23 cellular contexts compared by ENCODE assay signal in genomic region chr5:83034036-83034435, GRCh38. TPM values are rescaled to one million over a fixed set of nuclear protein-coding genes. Genes with fewer than 3 reads are reported as not detected.
DNase-seq lines count a peak whose midpoint lies in the region; ATAC-seq and TF ChIP-seq lines count a peak whose summit lies in the region.
"Had no signal": no experiment of that assay in that cellular context is flagged by ENCODE, and none has a peak within 500 bp of the region (broad histone marks: within the 10 kb centered on the region; RNA-seq: fewer than 3 reads in every experiment).

No MANE protein-coding gene starts in this region.

- H3K79me2 ChIP-seq in smooth muscle cell (ENCODE audit: low read depth) = no peaks in the 10 kb centered on the region
- no peaks in the 10 kb centered on the region for H3K79me2 ChIP-seq in PC-3 (ENCODE audit: low read length)

- H3K4me2 ChIP-seq in smooth muscle cell = peak overlapping the region; percentile 32
- H3K4me2 ChIP-seq in PC-3 (ENCODE audit: low read length) = no peak overlapping the region

- H3K4me3 ChIP-seq in smooth muscle cell (no peak overlapping the region), PC-3 (ENCODE audit: low read length) (no peak overlapping the region)
- H3K4me3 ChIP-seq: ascending aorta, stomach had no signal

- POLR2A ChIA-PET in PC-3 (lab: Charles Lee; ENCODE audit: unreplicated experiment) = interaction anchor here (0.6 kb wide), 1 partner anchor 647 kb away, joined by 8 read pairs; no protein-coding TSS in a partner anchor

- ATAC-seq in PC-3 (no peak), GM21381 (IDR thresholded peaks at IDR 0.05; ENCODE audit: unreplicated experiment) (no peak)
- ATAC-seq: activated naive CD4-positive, alpha-beta T cell treated with anti-CD3 and anti-CD28 coated beads, Interleukin-2, amount 50 U/mL, for 72 hours; sciatic nerve had no signal

- no peaks in the 10 kb centered on the region for H3K9me3 Mint-ChIP-seq in brain
- no peaks in the 10 kb centered on the region for H3K9me3 Mint-ChIP-seq in nephron progenitor cell
- H3K9me3 Mint-ChIP-seq: activated CD4-positive, alpha-beta memory T cell treated with anti-CD3 and anti-CD28 coated beads for 36 hours; activated naive CD4-positive, alpha-beta T cell treated with anti-CD3 and anti-CD28 coated beads, Interleukin-2, amount 50 U/mL, for 72 hours; activated T-helper 2 cell treated with anti-CD3 and anti-CD28 coated beads, Interferon-gamma antibody, Interleukin-2, Interleukin-4, amounts not matched to agents 10 μg/mL and 5 μg/mL and 100 μg/mL, durations not matched to agents 14 hours and 24 hours and 36 hours; central memory CD8-positive, alpha-beta T cell; type B pancreatic cell had no signal

- H3K4me1 Mint-ChIP-seq in brain = peaks cover 61% of the 10 kb centered on the region
- peaks cover 40% of the 10 kb centered on the region for H3K4me1 Mint-ChIP-seq in nephron progenitor cell
- H3K4me1 Mint-ChIP-seq: central memory CD8-positive, alpha-beta T cell had no signal

- intact Hi-C loops in PC-3 (cut with micrococcal nuclease) = no loop called here

- BruUV-seq in PC-3 (replicated peaks; lab: Mats Ljungman, UMichigan) = no TSS peak

- no peaks in the 10 kb centered on the region for H3K9me3 ChIP-seq in smooth muscle cell (replicated peaks; ENCODE audit: low read depth)
- no peaks in the 10 kb centered on the region for H3K9me3 ChIP-seq in PC-3 (ENCODE audit: low read length)
- H3K9me3 ChIP-seq: ascending aorta, stomach had no signal

- H3K36me3 ChIP-seq in smooth muscle cell (ENCODE audit: low read depth) (no peaks in the 10 kb centered on the region), PC-3 (ENCODE audit: low read depth, low read length) (no peaks in the 10 kb centered on the region)
- H3K36me3 ChIP-seq: ascending aorta, stomach had no signal

- H3K4me1 ChIP-seq in smooth muscle cell (ENCODE audit: low read depth) = peaks cover 39% of the 10 kb centered on the region
- no peaks in the 10 kb centered on the region for H3K4me1 ChIP-seq in PC-3 (ENCODE audit: insufficient read depth, low read length)
- H3K4me1 ChIP-seq: ascending aorta had no signal

- H2AFZ ChIP-seq in smooth muscle cell (ENCODE audit: low read depth) = no peak overlapping the region
- H2AFZ ChIP-seq in PC-3 (ENCODE audit: low read length) = no peak overlapping the region

- WGBS in smooth muscle cell (ENCODE audit: low lambda C conversion rate) = 7% methylated on average over 3 of the region's 3 CpGs

- peaks cover 3% of the 10 kb centered on the region for H3K27me3 Mint-ChIP-seq in brain
- peaks cover 7% of the 10 kb centered on the region for H3K27me3 Mint-ChIP-seq in nephron progenitor cell (ENCODE audit: low read depth, poor library complexity)
- H3K27me3 Mint-ChIP-seq: activated CD4-positive, alpha-beta memory T cell treated with anti-CD3 and anti-CD28 coated beads for 36 hours; progenitor cell of endocrine pancreas; type B pancreatic cell had no signal

- peak; percentile 57 to 92 (median 92) for DNase-seq in NCI-H1417 (lab: John Stamatoyannopoulos, UW)
- DNase-seq in NCI-H2227 treated with DMSO at 0.1 percent for 48 hours (lab: John Stamatoyannopoulos, UW) = peak; percentile 74
- DNase-seq in smooth muscle cell (lab: John Stamatoyannopoulos, UW; ENCODE audit: unreplicated experiment) = no peak
- no peak for DNase-seq in nephron progenitor cell
- DNase-seq in PC-3 = no peak
- DNase-seq in NCI-H2196 treated with DMSO at 0.1 percent for 48 hours (lab: John Stamatoyannopoulos, UW; ENCODE audit: unreplicated experiment) = no peak
- DNase-seq: activated CD4-positive, alpha-beta memory T cell treated with anti-CD3 and anti-CD28 coated beads for 36 hours; activated CD4-positive, CD25-positive, alpha-beta regulatory T cell; activated CD8-positive, alpha-beta memory T cell treated with anti-CD3 and anti-CD28 coated beads, Interleukin-2, amount 50 U/mL, for 48 hours; DMS 273 treated with DMSO at 0.1 percent for 48 hours; NCI-H2081 treated with DMSO at 0.1 percent for 48 hours; stomach; T-helper 9 cell had no signal

- H3K27ac Mint-ChIP-seq in brain (peak overlapping the region in 4 of 5 experiments; percentile 38 to 97 (median 93)), nephron progenitor cell (no peak overlapping the region)
- H3K27ac Mint-ChIP-seq: activated CD4-positive, alpha-beta memory T cell treated with anti-CD3 and anti-CD28 coated beads for 36 hours; activated naive CD4-positive, alpha-beta T cell treated with anti-CD3 and anti-CD28 coated beads, Interleukin-2, amount 50 U/mL, for 72 hours; activated T-helper 2 cell treated with anti-CD3 and anti-CD28 coated beads, Interferon-gamma antibody, Interleukin-2, Interleukin-4, amounts not matched to agents 10 μg/mL and 5 μg/mL and 100 μg/mL, durations not matched to agents 14 hours and 24 hours and 36 hours; progenitor cell of endocrine pancreas; type B pancreatic cell had no signal

- H3K4me3 Mint-ChIP-seq in brain = no peak overlapping the region
- H3K4me3 Mint-ChIP-seq in nephron progenitor cell = no peak overlapping the region
- H3K4me3 Mint-ChIP-seq: activated CD4-positive, alpha-beta memory T cell treated with anti-CD3 and anti-CD28 coated beads for 36 hours; central memory CD8-positive, alpha-beta T cell; type B pancreatic cell had no signal

- H3K27me3 ChIP-seq in smooth muscle cell (ENCODE audit: low read depth) (no peaks in the 10 kb centered on the region), PC-3 (ENCODE audit: low read length) (no peaks in the 10 kb centered on the region)
- H3K27me3 ChIP-seq: ascending aorta, stomach had no signal

- CTCF ChIA-PET in PC-3 (lab: Charles Lee) = no interaction called here

- H3K27ac ChIP-seq in smooth muscle cell (ENCODE audit: low read depth) (peak overlapping the region; percentile 0), PC-3 (ENCODE audit: low read length) (no peak overlapping the region)
- H3K27ac ChIP-seq: ascending aorta, C4-2B, stomach had no signal

- no peak for TF ChIP-seq CTCF in brain (conservative IDR thresholded peaks at IDR 0.05)
- no peak for TF ChIP-seq CTCF in smooth muscle cell (IDR thresholded peaks at IDR 0.05; ENCODE audit: borderline replicate concordance, insufficient read depth, poor library complexity, severe bottlenecking)
- no peak for TF ChIP-seq CTCF in nephron progenitor cell (IDR thresholded peaks at IDR 0.05)
- TF ChIP-seq CTCF in PC-3 (conservative IDR thresholded peaks at IDR 0.05; ENCODE audit: low read depth, low read length) = no peak

- no peaks in the 10 kb centered on the region for H4K20me1 ChIP-seq in smooth muscle cell (ENCODE audit: low read depth)
- no peaks in the 10 kb centered on the region for H4K20me1 ChIP-seq in PC-3 (ENCODE audit: low read length)

- H3F3A ChIP-seq in smooth muscle cell (ENCODE audit: low read depth) (no peaks in the 10 kb centered on the region), PC-3 (ENCODE audit: low read length, unreplicated experiment) (no peaks in the 10 kb centered on the region)

- H3K36me3 Mint-ChIP-seq in brain (no peaks in the 10 kb centered on the region), nephron progenitor cell (ENCODE audit: low read depth) (no peaks in the 10 kb centered on the region)
- H3K36me3 Mint-ChIP-seq: activated CD4-positive, alpha-beta memory T cell treated with anti-CD3 and anti-CD28 coated beads for 36 hours; activated naive CD4-positive, alpha-beta T cell treated with anti-CD3 and anti-CD28 coated beads, Interleukin-2, amount 50 U/mL, for 72 hours; type B pancreatic cell had no signal

- H3K9ac ChIP-seq in smooth muscle cell (ENCODE audit: low read depth) (no peak overlapping the region), PC-3 (ENCODE audit: low read length) (no peak overlapping the region)

- H3K9me2 ChIP-seq in PC-3 (replicated peaks; ENCODE audit: low read length) = no peaks in the 10 kb centered on the region

RNA-seq across cellular contexts. Expression of gene TMEM167A, which starts 43.2 kb away (rescaled TPM):
- polyA plus RNA-seq in brain (ENCODE audit: insufficient read depth, low read depth, low replicate concordance) (19.3 TPM), smooth muscle cell (195 and 248 TPM in 2 replicates)
- total RNA-seq in smooth muscle cell (236 and 262 TPM in 2 replicates), PC-3 (2014; rRNA removed) (25.1 and 35.7 TPM in 2 replicates)

RNA-seq across cellular contexts. Expression of gene XRCC4, which starts 43.3 kb away (rescaled TPM):
- polyA plus RNA-seq in brain (ENCODE audit: insufficient read depth, low read depth, low replicate concordance) (2.5 TPM), smooth muscle cell (55.7 and 98.1 TPM in 2 replicates)
- total RNA-seq in smooth muscle cell (110 and 145 TPM in 2 replicates), PC-3 (2014; rRNA removed) (11.5 and 13.8 TPM in 2 replicates)
- total RNA-seq: ascending aorta had no signal

Comparison
In these comparisons a context has a peak if more than half of its experiments do, and no peak if none do; other contexts are left out.
1. DNase-seq: peak in NCI-H1417 (3 of 3) and NCI-H2227 treated with DMSO at 0.1 percent for 48 hours (single experiment); none in smooth muscle cell (single experiment), nephron progenitor cell (single experiment), PC-3 (single experiment) and NCI-H2196 treated with DMSO at 0.1 percent for 48 hours (single experiment).